Comparison of ENCODE assay signal across 19 cellular contexts in the genomic region with DNA sequence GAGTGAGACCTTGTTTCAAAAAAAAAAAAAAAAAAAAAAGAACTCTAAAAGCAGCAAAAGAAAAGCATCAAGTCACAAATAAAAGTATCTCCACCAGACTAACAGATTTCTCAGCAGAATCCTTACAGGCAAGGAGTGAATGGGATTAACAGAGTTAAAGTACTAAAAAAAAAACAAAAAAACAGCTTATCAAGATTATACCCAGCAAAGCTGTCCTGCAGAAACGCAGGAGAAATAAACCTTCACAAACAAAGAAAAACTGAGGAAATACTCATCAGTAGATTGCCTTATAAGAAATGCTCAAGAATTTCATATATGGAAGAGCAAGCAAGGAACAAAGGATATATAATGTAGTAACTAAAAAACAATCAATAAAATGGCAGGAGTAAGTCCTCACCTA. TPM values are rescaled to one million over a fixed set of nuclear protein-coding genes. Genes with fewer than 3 reads are reported as not detected.
DNase-seq lines count a peak whose midpoint lies in the region; ATAC-seq and TF ChIP-seq lines count a peak whose summit lies in the region.
"Had no signal": no experiment of that assay in that cellular context is flagged by ENCODE, and none has a peak within 500 bp of the region (broad histone marks: within the 10 kb centered on the region; RNA-seq: fewer than 3 reads in every experiment).

No MANE protein-coding gene starts in this region.

- H3K4me3 ChIP-seq in CD8-positive, alpha-beta T cell (ENCODE audit: low read depth, low read length): no peak overlapping the region
- H3K4me3 ChIP-seq in neutrophil (ENCODE audit: low read depth in 1 of 2, low read length in 1 of 2): no peak overlapping the region
- H3K4me3 ChIP-seq in suprapubic skin: no peak overlapping the region
- H3K4me3 ChIP-seq: GM23338, Peyer's patch had no signal

- WGBS in suprapubic skin: 100% methylated on average over 1 of the region's 1 CpG

- H3K27ac Mint-ChIP-seq in activated T-cell treated with anti-CD3 and anti-CD28 coated beads, Interleukin-2, amount 50 U/mL, for 72 hours: peak overlapping the region; percentile 69
- H3K27ac Mint-ChIP-seq in CD8-positive, alpha-beta T cell: peak overlapping the region; percentile 52
- H3K27ac Mint-ChIP-seq in T-cell: peak overlapping the region; percentile 44 to 63
- H3K27ac Mint-ChIP-seq: GM23338 had no signal

- CTCF ChIA-PET in CD8-positive, alpha-beta T cell (lab: Charles Lee): interaction anchor here (2.4 kb wide), 1 partner anchor 9 kb away, joined by 7 read pairs; no protein-coding TSS in a partner anchor
- CTCF ChIA-PET in T-cell (lab: Charles Lee): interaction anchor here (1.2 to 1.5 kb wide), 2 partner anchors 9 kb away, joined by 3 to 5 read pairs; no protein-coding TSS in a partner anchor

- peaks cover 41% of the 10 kb centered on the region for H3K4me1 ChIP-seq in CD8-positive, alpha-beta T cell (ENCODE audit: insufficient read depth, low read length)
- H3K4me1 ChIP-seq in neutrophil (ENCODE audit: control insufficient read depth in 1 of 2, insufficient read depth in 1 of 2, low read depth in 1 of 2, low read length in 1 of 2) (peaks cover 38 to 39% of the 10 kb centered on the region in 2 experiments), suprapubic skin (peaks cover 32% of the 10 kb centered on the region)

- ATAC-seq in activated T-cell treated with anti-CD3 and anti-CD28 coated beads, Interleukin-2, amount 50 U/mL, for 72 hours (replicated peaks in 1 of 2): no peak
- ATAC-seq in CD8-positive, alpha-beta T cell: no peak
- no peak for ATAC-seq in T-cell (replicated peaks in 1 of 4)
- ATAC-seq: GM23338 had no signal

- POLR2A ChIA-PET in CD8-positive, alpha-beta T cell (lab: Charles Lee): no interaction called here
- POLR2A ChIA-PET in T-cell (lab: Charles Lee): interaction anchor here (0.6 to 0.7 kb wide), 3 partner anchors 9 to 273 kb away, joined by 3 to 5 read pairs (median 3); partner anchors contain the start of gene C2orf74 (in 1 of the 2)

- peaks cover 15 to 24% of the 10 kb centered on the region in 2 donors for H3K36me3 Mint-ChIP-seq in activated T-cell treated with anti-CD3 and anti-CD28 coated beads, Interleukin-2, amount 50 U/mL, for 72 hours (ENCODE audit: insufficient read depth in 2 of 2)
- peaks cover 33% of the 10 kb centered on the region for H3K36me3 Mint-ChIP-seq in CD8-positive, alpha-beta T cell
- peaks cover 34% of the 10 kb centered on the region for H3K36me3 Mint-ChIP-seq in T-cell

- TF ChIP-seq EP300 in suprapubic skin (IDR thresholded peaks at IDR 0.05): no peak

- H3K27me3 ChIP-seq in CD8-positive, alpha-beta T cell (ENCODE audit: insufficient read depth, low read length): no peaks in the 10 kb centered on the region
- H3K27me3 ChIP-seq in neutrophil: no peaks in the 10 kb centered on the region
- H3K27me3 ChIP-seq in suprapubic skin: no peaks in the 10 kb centered on the region
- H3K27me3 ChIP-seq: Peyer's patch had no signal

- no peak for TF ChIP-seq CTCF in CD8-positive, alpha-beta T cell (IDR thresholded peaks at IDR 0.05)
- no peak for TF ChIP-seq CTCF in neutrophil (IDR thresholded peaks at IDR 0.05)
- no peak for TF ChIP-seq CTCF in suprapubic skin (IDR thresholded peaks at IDR 0.05)

- no peak overlapping the region for H3K27ac ChIP-seq in CD8-positive, alpha-beta T cell (ENCODE audit: low read depth, low read length)
- H3K27ac ChIP-seq in neutrophil: peak overlapping the region; percentile 76
- H3K27ac ChIP-seq in suprapubic skin: no peak overlapping the region

- H3K9me3 Mint-ChIP-seq in activated T-cell treated with anti-CD3 and anti-CD28 coated beads, Interleukin-2, amount 50 U/mL, for 72 hours: peaks cover 8 to 12% of the 10 kb centered on the region in 2 donors
- peaks cover 15% of the 10 kb centered on the region for H3K9me3 Mint-ChIP-seq in CD8-positive, alpha-beta T cell
- H3K9me3 Mint-ChIP-seq in T-cell: peaks cover 4 to 21% (median 13%) of the 10 kb centered on the region in 3 donors
- H3K9me3 Mint-ChIP-seq: GM23338 had no signal

- H3K4me1 Mint-ChIP-seq in activated T-cell treated with anti-CD3 and anti-CD28 coated beads, Interleukin-2, amount 50 U/mL, for 72 hours (ENCODE audit: low read depth): peaks cover 59% of the 10 kb centered on the region
- peaks cover 71% of the 10 kb centered on the region for H3K4me1 Mint-ChIP-seq in CD8-positive, alpha-beta T cell (ENCODE audit: low read depth)
- peaks cover 65 to 69% (median 69%) of the 10 kb centered on the region in 3 donors for H3K4me1 Mint-ChIP-seq in T-cell

- no peak for DNase-seq in activated T-cell treated with anti-CD3 and anti-CD28 coated beads, Interleukin-2, amount 50 U/mL, for 72 hours
- no peak for DNase-seq in activated T-cell treated with anti-CD3 and anti-CD28 coated beads, Interleukin-2, amount 50 U/mL, for 48 hours
- no peak for DNase-seq in CD8-positive, alpha-beta T cell
- DNase-seq in T-cell (no peak), OCI-M2 (lab: John Stamatoyannopoulos, UW; ENCODE audit: unreplicated experiment) (no peak), SHP77 treated with DMSO at 0.1 percent for 48 hours (lab: John Stamatoyannopoulos, UW) (no peak), suprapubic skin (ENCODE audit: low spot score in 2 of 2) (no peak)
- DNase-seq: C1 segment of cervical spinal cord, DMS79 treated with DMSO at 0.1 percent for 48 hours, GDM1, Kasumi-1, NCI-H1105 treated with DMSO at 0.1 percent for 48 hours, NCI-H187, NCI-H446 treated with DMSO at 0.1 percent for 48 hours, NCI-H748 treated with DMSO at 0.1 percent for 48 hours, SHP77 had no signal

- no peak overlapping the region for H3K4me3 Mint-ChIP-seq in activated T-cell treated with anti-CD3 and anti-CD28 coated beads, Interleukin-2, amount 50 U/mL, for 72 hours
- no peak overlapping the region for H3K4me3 Mint-ChIP-seq in CD8-positive, alpha-beta T cell
- peak overlapping the region in 1 of 3 donors; percentile 8 for H3K4me3 Mint-ChIP-seq in T-cell
- H3K4me3 Mint-ChIP-seq: GM23338 had no signal

- H3K9me3 ChIP-seq in CD8-positive, alpha-beta T cell (ENCODE audit: low read length): no peaks in the 10 kb centered on the region
- H3K9me3 ChIP-seq in neutrophil (no peaks in the 10 kb centered on the region), suprapubic skin (no peaks in the 10 kb centered on the region)
- H3K9me3 ChIP-seq: Peyer's patch had no signal

- intact Hi-C loops in CD8-positive, alpha-beta T cell (cut with DNase I, micrococcal nuclease): no loop called here

- TF ChIP-seq POLR2A in suprapubic skin (IDR thresholded peaks at IDR 0.05): no peak

- no peaks in the 10 kb centered on the region for H3K36me3 ChIP-seq in CD8-positive, alpha-beta T cell (ENCODE audit: insufficient read depth, low read length)
- no peaks in the 10 kb centered on the region for H3K36me3 ChIP-seq in neutrophil
- no peaks in the 10 kb centered on the region for H3K36me3 ChIP-seq in suprapubic skin

- no peaks in the 10 kb centered on the region for H3K27me3 Mint-ChIP-seq in activated T-cell treated with anti-CD3 and anti-CD28 coated beads, Interleukin-2, amount 50 U/mL, for 72 hours (ENCODE audit: low read depth)
- H3K27me3 Mint-ChIP-seq in CD8-positive, alpha-beta T cell (ENCODE audit: low read depth): no peaks in the 10 kb centered on the region
- H3K27me3 Mint-ChIP-seq in T-cell: no peaks in the 10 kb centered on the region

RNA-seq across cellular contexts. Expression of gene USP34, which starts 35.6 kb away (rescaled TPM):
- 100 to 1,000 TPM in 1 of 2 donors, 10 to 100 TPM in 1; 100.0 to 104 TPM for total RNA-seq in activated T-cell treated with anti-CD3 and anti-CD28 coated beads, Interleukin-2, amount 50 U/mL, for 72 hours
- 100 to 1,000 TPM in 1 of 2 experiments, 10 to 100 TPM in 1; 99.6 to 103 TPM for total RNA-seq in CD8-positive, alpha-beta T cell
- total RNA-seq in T-cell: 100 to 1,000 TPM; 118 to 193 (median 132) TPM
- total RNA-seq in suprapubic skin: 100 to 1,000 TPM in 2 of 4 donors, 10 to 100 TPM in 2; 94.5 to 242 (median 111) TPM
